11 cellular contexts compared by ENCODE assay signal in genomic region chr1:207528401-207528800, GRCh38. TPM values are rescaled to one million over a fixed set of nuclear protein-coding genes. Genes with fewer than 3 reads are reported as not detected.
A peak's percentile ranks its signal among the peaks of the same experiment; 100 is the strongest.
DNase-seq lines count a peak whose midpoint lies in the region; ATAC-seq, FAIRE-seq and TF ChIP-seq lines count a peak whose summit lies in the region.
"Not testable (repeated sequence)": the region's sequence is repeated elsewhere in the genome, so short reads cannot be mapped to it uniquely, and the experiment has no call there.
"Had no signal": no experiment of that assay in that cellular context is flagged by ENCODE, and none has a peak within 500 bp of the region (broad histone marks: within the 10 kb centered on the region; RNA-seq: fewer than 3 reads in every experiment).

No MANE protein-coding gene starts in this region.

- not testable (repeated sequence) for H3K27ac ChIP-seq in A549; HCT116 (ENCODE audit: low read depth, low read length); PC-3 (ENCODE audit: low read length); pancreas

- not testable (repeated sequence) for H3K4me1 Mint-ChIP-seq in activated CD4-positive, alpha-beta T cell treated with anti-CD3 and anti-CD28 coated beads for 36 hours; central memory CD8-positive, alpha-beta T cell

- not testable (repeated sequence) for H2AFZ ChIP-seq in HCT116 (ENCODE audit: low read depth, low read length, poor library complexity, severe bottlenecking); PC-3 (ENCODE audit: low read length)

- TF ChIP-seq POLR2A in A549 (IDR thresholded peaks at IDR 0.05; ENCODE audit: low read length); HCT116 (IDR thresholded peaks at IDR 0.05; ENCODE audit: borderline replicate concordance, extremely low read depth, insufficient read depth, insufficient read length): not testable (repeated sequence)

- H3F3A ChIP-seq in PC-3 (ENCODE audit: low read length, unreplicated experiment), result not testable (repeated sequence)

- not testable (repeated sequence) for H3K9me3 Mint-ChIP-seq in activated CD4-positive, alpha-beta T cell treated with anti-CD3 and anti-CD28 coated beads for 36 hours (ENCODE audit: low read depth); central memory CD8-positive, alpha-beta T cell

- RAD21 ChIA-PET in HCT116 (lab: Charles Lee; ENCODE audit: low non-redundant PET in 1 of 2, low total read pairs in 2 of 2, uncharacterized antibody in 2 of 2, unreplicated experiment in 2 of 2), result not testable (repeated sequence)

- H3K36me3 ChIP-seq in HCT116 (ENCODE audit: control insufficient read depth in 1 of 2, insufficient read depth in 2 of 2, low read length in 2 of 2); PC-3 (ENCODE audit: low read depth, low read length); pancreas: not testable (repeated sequence)

- H3K9me2 ChIP-seq in HCT116 (ENCODE audit: insufficient read depth); PC-3 (replicated peaks; ENCODE audit: low read length): not testable (repeated sequence)

- not testable (repeated sequence) for H3K9me3 ChIP-seq in A549; HCT116 (ENCODE audit: control insufficient read depth in 1 of 2, insufficient read depth in 1 of 2, low read depth in 1 of 2, low read length in 2 of 2); PC-3 (ENCODE audit: low read length); pancreas

- ATAC-seq in A549, result peak; percentile 81 to 83; a peak in 5 of 6 replicates
- ATAC-seq in HCT116, result peak; percentile 91
- ATAC-seq in PC-3, result peak; percentile 97
- peak; percentile 96 for ATAC-seq in SK-N-SH treated with all-trans-retinoic acid at 6 μM for 48 hours
- peak; percentile 39 for ATAC-seq in activated CD4-positive, alpha-beta T cell treated with anti-CD3 and anti-CD28 coated beads for 36 hours
- peak; percentile 32 for ATAC-seq in central memory CD8-positive, alpha-beta T cell (replicated peaks; ENCODE audit: extremely low read depth, poor library complexity, severe bottlenecking)
- peak; percentile 84 for ATAC-seq in left lobe of liver
- ATAC-seq in pancreas, result peak in 3 of 4 donors; percentile 48 to 80 (median 66)

- BruUV-seq in HCT116 (replicated peaks; lab: Mats Ljungman, UMichigan); PC-3 (replicated peaks; lab: Mats Ljungman, UMichigan): not testable (repeated sequence)

- H3K9ac ChIP-seq in HCT116 (ENCODE audit: low read length); PC-3 (ENCODE audit: low read length): not testable (repeated sequence)

- not testable (repeated sequence) for DNase-seq in A549 (ENCODE audit: low read depth in 1 of 2, low spot score in 1 of 2); HCT116 (ENCODE audit: low read depth, low spot score); PC-3; activated CD4-positive, alpha-beta T cell treated with anti-CD3 and anti-CD28 coated beads for 36 hours; central memory CD8-positive, alpha-beta T cell (ENCODE audit: low spot score in 2 of 2); left lobe of liver (ENCODE audit: low spot score); pancreas

- not testable (repeated sequence) for H3K36me3 Mint-ChIP-seq in activated CD4-positive, alpha-beta T cell treated with anti-CD3 and anti-CD28 coated beads for 36 hours (ENCODE audit: low read depth); central memory CD8-positive, alpha-beta T cell (ENCODE audit: insufficient read depth)

- H3K4me3 Mint-ChIP-seq in activated CD4-positive, alpha-beta T cell treated with anti-CD3 and anti-CD28 coated beads for 36 hours; central memory CD8-positive, alpha-beta T cell: not testable (repeated sequence)

- not testable (repeated sequence) for H3K4me2 ChIP-seq in A549; HCT116 (ENCODE audit: low read length); PC-3 (ENCODE audit: low read length)

- not testable (repeated sequence) for H3K4me1 ChIP-seq in A549; HCT116 (ENCODE audit: control insufficient read depth in 1 of 2, insufficient read depth in 2 of 2, low read length in 2 of 2); PC-3 (ENCODE audit: insufficient read depth, low read length); pancreas

- H3K79me2 ChIP-seq in HCT116 (ENCODE audit: insufficient read depth, low read length); PC-3 (ENCODE audit: low read length): not testable (repeated sequence)

- TF ChIP-seq RAD21 in A549 (conservative IDR thresholded peaks at IDR 0.05 in 1 of 2, IDR thresholded peaks at IDR 0.05 in 1 of 2); HCT116 (IDR thresholded peaks at IDR 0.05; ENCODE audit: low read depth): not testable (repeated sequence)

- intact Hi-C loops in HCT116 (cut with micrococcal nuclease); PC-3 (cut with micrococcal nuclease); activated CD4-positive, alpha-beta T cell treated with anti-CD3 and anti-CD28 coated beads for 36 hours (cut with DNase I, micrococcal nuclease); pancreas (cut with DNase I): not testable (repeated sequence)

- POLR2A ChIA-PET in A549 (lab: Yijun Ruan, JAX); HCT116 (lab: Charles Lee); PC-3 (lab: Charles Lee; ENCODE audit: unreplicated experiment); activated CD4-positive, alpha-beta T cell treated with anti-CD3 and anti-CD28 coated beads for 36 hours (lab: Charles Lee): not testable (repeated sequence)

- not testable (repeated sequence) for H3K27me3 ChIP-seq in HCT116 (ENCODE audit: insufficient read depth, low read length); PC-3 (ENCODE audit: low read length); pancreas

- not testable (repeated sequence) for TF ChIP-seq EP300 in A549 (IDR thresholded peaks at IDR 0.05)

- not testable (repeated sequence) for H3K4me3 ChIP-seq in A549; HCT116 (replicated peaks in 1 of 2; ENCODE audit: low read depth in 1 of 2, low read length in 2 of 2); PC-3 (ENCODE audit: low read length); pancreas

- WGBS in A549 (ENCODE audit: missing lambda C conversion rate), result no CpG with 5 or more reads among the region's 1 CpG
- no CpG with 5 or more reads among the region's 1 CpG for WGBS in pancreas, 2 donors

- CTCF ChIA-PET in A549 (lab: Yijun Ruan, JAX); HCT116 (lab: Charles Lee); PC-3 (lab: Charles Lee); activated CD4-positive, alpha-beta T cell treated with anti-CD3 and anti-CD28 coated beads for 36 hours (lab: Charles Lee): not testable (repeated sequence)

- H3K27me3 Mint-ChIP-seq in activated CD4-positive, alpha-beta T cell treated with anti-CD3 and anti-CD28 coated beads for 36 hours; central memory CD8-positive, alpha-beta T cell: not testable (repeated sequence)

- not testable (repeated sequence) for TF ChIP-seq CTCF in A549 (IDR thresholded peaks at IDR 0.05); HCT116 (IDR thresholded peaks at IDR 0.05 in 2 of 3, conservative IDR thresholded peaks at IDR 0.05 in 1 of 3; ENCODE audit: borderline replicate concordance in 1 of 3, insufficient read depth in 1 of 3, low read depth in 2 of 3, low read length in 2 of 3); PC-3 (conservative IDR thresholded peaks at IDR 0.05; ENCODE audit: low read depth, low read length); pancreas (IDR thresholded peaks at IDR 0.05)

- not testable (repeated sequence) for FAIRE-seq in A549 (lab: Jason Lieb, UNC); pancreas (lab: Jason Lieb, UNC)

- not testable (repeated sequence) for H4K20me1 ChIP-seq in HCT116 (ENCODE audit: insufficient read depth); PC-3 (ENCODE audit: low read length)

- not testable (repeated sequence) for H3K27ac Mint-ChIP-seq in activated CD4-positive, alpha-beta T cell treated with anti-CD3 and anti-CD28 coated beads for 36 hours; central memory CD8-positive, alpha-beta T cell (ENCODE audit: low read depth)

RNA-seq across cellular contexts. Expression of gene CR1, which starts 32.4 kb away (rescaled TPM):
- polyA plus RNA-seq in A549 (2011; rRNA removed), result not detected in 2 replicates
- not detected in 2 replicates for polyA plus RNA-seq in A549 (2012; cell fraction: cytosol; rRNA removed)
- not detected in 2 replicates for polyA plus RNA-seq in A549 (2012; cell fraction: nucleus; rRNA removed)
- not detected in 3 replicates for polyA plus RNA-seq in A549 (2017; fragmentation: RNase III; extraction: RNeasy Plus Mini Kit Qiagen cat#74134 plus additional on column Dnase treatment)
- not detected in 2 replicates for polyA minus RNA-seq in A549 (2011; rRNA and poly(A)+ RNA removed)
- total RNA-seq in HCT116 (2021; ENCODE audit: unreplicated experiment), result 0.07 TPM
- polyA plus RNA-seq in HCT116 (2012), result not detected in 2 replicates
- not detected in 2 replicates for total RNA-seq in PC-3 (2014; rRNA removed)
- under 1 TPM; 0.02 to 0.05 TPM for total RNA-seq in activated CD4-positive, alpha-beta T cell treated with anti-CD3 and anti-CD28 coated beads for 36 hours
- 1.0 TPM for total RNA-seq in left lobe of liver
- 1 to 10 TPM in 3 of 6 donors, under 1 TPM in 3; 0.14 to 4.7 (median 1.0) TPM for total RNA-seq in pancreas
- under 1 TPM; 0.05 to 0.08 TPM for polyA plus RNA-seq in pancreas
- total RNA-seq: A673, HT1080 had no signal
- polyA plus RNA-seq: AG04450 had no signal

Comparison
In these comparisons a context has a peak if more than half of its experiments do, and no peak if none do; other contexts are left out.
1. ATAC-seq: peak in every context shown above with its lines; median percentile 97 in PC-3; 96 in SK-N-SH treated with all-trans-retinoic acid at 6 μM for 48 hours; 91 in HCT116; 84 in left lobe of liver; 82 in A549; 66 in pancreas; 39 in activated CD4-positive, alpha-beta T cell treated with anti-CD3 and anti-CD28 coated beads for 36 hours; 32 in central memory CD8-positive, alpha-beta T cell.